1 cellular context compared by ENCODE assay signal in the genomic region with DNA sequence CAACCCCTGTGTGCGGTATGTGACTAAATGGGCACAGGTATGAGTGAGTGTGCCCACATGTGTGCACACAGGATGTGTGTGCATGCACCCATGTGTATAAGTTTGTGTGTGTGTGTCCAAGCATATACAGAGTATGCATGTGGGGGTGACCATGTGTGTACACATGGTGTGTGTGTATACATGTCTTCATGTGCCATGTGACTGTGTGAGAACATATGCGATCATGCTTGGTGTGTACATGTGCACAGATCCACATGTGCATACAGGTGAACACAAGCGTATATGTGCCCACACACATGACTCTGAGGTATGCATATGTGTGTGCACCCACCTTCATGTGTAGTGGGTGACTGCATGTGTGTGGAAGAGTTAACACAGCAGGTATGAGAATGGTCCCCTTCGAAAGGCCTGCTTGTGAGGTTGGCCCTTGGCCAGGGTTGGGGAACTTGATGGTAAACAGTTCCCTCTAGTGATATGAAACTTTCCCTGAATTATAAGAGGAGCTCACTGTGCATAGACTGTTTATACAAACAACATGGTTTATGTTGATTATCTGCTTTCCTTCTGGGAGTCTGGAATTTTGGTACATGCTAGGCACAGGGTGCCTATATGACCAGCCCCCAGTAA.
A peak's percentile ranks its signal among the peaks of the same experiment; 100 is the strongest.
TF ChIP-seq lines count a peak whose summit lies in the region.

No MANE protein-coding gene starts in this region.

TF ChIP-seq in K562, 482 proteins besides CTCF, POLR2A, EP300 and RAD21:
- TF ChIP-seq HMG20A (CRISPR knock-in tag; conservative IDR thresholded peaks at IDR 0.05) (no peak), NFIC (IDR thresholded peaks at IDR 0.05) (peak; percentile 50)
